ENCODE assay signal across 9 cellular contexts in genomic region chr22:23715811-23716355, GRCh38. TPM values are rescaled to one million over a fixed set of nuclear protein-coding genes. Genes with fewer than 3 reads are reported as not detected.
DNase-seq lines count a peak whose midpoint lies in the region; ATAC-seq, FAIRE-seq and TF ChIP-seq lines count a peak whose summit lies in the region.
"Had no signal": no experiment of that assay in that cellular context is flagged by ENCODE, and none has a peak within 500 bp of the region (broad histone marks: within the 10 kb centered on the region; RNA-seq: fewer than 3 reads in every experiment).

No MANE protein-coding gene starts in this region.

- H3K4me1 Mint-ChIP-seq in activated naive CD8-positive, alpha-beta T cell (ENCODE audit: low read depth): peaks cover 17% of the 10 kb centered on the region

- ATAC-seq in A549 (no peak), HG03460 (IDR thresholded peaks at IDR 0.05; ENCODE audit: unreplicated experiment) (no peak), GM21447 (IDR thresholded peaks at IDR 0.05; ENCODE audit: unreplicated experiment) (no peak)

- no peak for TF ChIP-seq POLR2A in A549 (IDR thresholded peaks at IDR 0.05; ENCODE audit: low read length)

- H3K36me3 ChIP-seq in HEK293 (ENCODE audit: control insufficient read depth in 2 of 2, insufficient read depth in 1 of 2, low read length in 2 of 2) (peaks cover 27 to 42% of the 10 kb centered on the region in 2 experiments), mesodermal cell (ENCODE audit: control insufficient read depth, insufficient read depth, low read length) (peaks cover 45% of the 10 kb centered on the region)

- WGBS in A549 (ENCODE audit: missing lambda C conversion rate): 93% methylated on average over 14 of the region's 17 CpGs
- 97% methylated on average over 12 to 13 of the region's 17 CpGs for WGBS in mesodermal cell (ENCODE audit: insufficient coverage in 2 of 2), 2 experiments

- no peak for DNase-seq in A549 (ENCODE audit: low read depth in 1 of 2, low spot score in 1 of 2)
- no peak for DNase-seq in activated effector memory CD4-positive, alpha-beta T cell treated with Interleukin-2 at 50 U/mL for 16 hours
- no peak for DNase-seq in SIG-M5 (lab: John Stamatoyannopoulos, UW)

- H3K9me3 Mint-ChIP-seq in activated naive CD8-positive, alpha-beta T cell (ENCODE audit: low read depth): no peaks in the 10 kb centered on the region

- no peak for FAIRE-seq in A549 (lab: Jason Lieb, UNC)

- TF ChIP-seq EP300 in A549 (IDR thresholded peaks at IDR 0.05): no peak

- TF ChIP-seq RAD21 in A549 (conservative IDR thresholded peaks at IDR 0.05 in 1 of 2, IDR thresholded peaks at IDR 0.05 in 1 of 2): no peak

- H3K9me3 ChIP-seq in A549 (no peaks in the 10 kb centered on the region), HEK293 (ENCODE audit: control insufficient read depth, insufficient read depth, low read depth, low read length) (no peaks in the 10 kb centered on the region), mesodermal cell (ENCODE audit: control insufficient read depth, low read length) (no peaks in the 10 kb centered on the region)
- H3K9me3 ChIP-seq: testis had no signal

- CTCF ChIA-PET in A549 (lab: Yijun Ruan, JAX): no interaction called here
- CTCF ChIA-PET in HEK293 (lab: Yijun Ruan, JAX): no interaction called here

- H3K4me3 Mint-ChIP-seq in activated naive CD8-positive, alpha-beta T cell: peak overlapping the region; percentile 78

- H3K27ac ChIP-seq in A549 (no peak overlapping the region), HEK293 (ENCODE audit: extremely low read depth, low read depth, low read length) (no peak overlapping the region), mesodermal cell (ENCODE audit: low read depth, low read length, severe bottlenecking) (no peak overlapping the region)

- H3K36me3 Mint-ChIP-seq in activated naive CD8-positive, alpha-beta T cell: no peaks in the 10 kb centered on the region

- POLR2A ChIA-PET in A549 (lab: Yijun Ruan, JAX) (no interaction called here), HEK293 (lab: Yijun Ruan, JAX) (interaction anchor here (1.0 to 1.2 kb wide), 3 partner anchors 35 to 178 kb away, joined by 3 to 5 read pairs (median 4); partner anchors contain the start of genes MIF and ZNF70)

- peak overlapping the region; percentile 69; the same call in 2 of the 3 replicates for H3K4me3 ChIP-seq in A549
- peak overlapping the region; percentile 84; the same call in 1 of the 2 replicates for H3K4me3 ChIP-seq in HEK293 (ENCODE audit: low read depth, low read length)
- H3K4me3 ChIP-seq in mesodermal cell (ENCODE audit: extremely low read depth, insufficient read depth, low read length, poor library complexity, severe bottlenecking): peak overlapping the region; percentile 81

- H3K4me2 ChIP-seq in A549: peak overlapping the region; percentile 69

- no peak for TF ChIP-seq CTCF in A549 (IDR thresholded peaks at IDR 0.05)
- no peak for TF ChIP-seq CTCF in HEK293 (tag by site-specific recombination; IDR thresholded peaks at IDR 0.05)

- H3K27ac Mint-ChIP-seq in activated naive CD8-positive, alpha-beta T cell: peak overlapping the region; percentile 72

- H3K4me1 ChIP-seq in A549 (no peaks in the 10 kb centered on the region; the same call in 2 of the 3 replicates), HEK293 (ENCODE audit: control insufficient read depth, insufficient read depth, low read length) (no peaks in the 10 kb centered on the region), mesodermal cell (ENCODE audit: control insufficient read depth, insufficient read depth, low read length, poor library complexity, severe bottlenecking) (no peaks in the 10 kb centered on the region)
- H3K4me1 ChIP-seq: testis had no signal

- no peaks in the 10 kb centered on the region for H3K27me3 Mint-ChIP-seq in activated naive CD8-positive, alpha-beta T cell

TF ChIP-seq in A549, 52 proteins besides CTCF, POLR2A, EP300 and RAD21:
- TF ChIP-seq ZC3H11A (IDR thresholded peaks at IDR 0.05) (no peak), HEYL (CRISPR knock-in tag; IDR thresholded peaks at IDR 0.05) (no peak), FOXS1 (CRISPR knock-in tag; IDR thresholded peaks at IDR 0.05) (no peak), NPAS2 (CRISPR knock-in tag; IDR thresholded peaks at IDR 0.05; ENCODE audit: borderline replicate concordance) (no peak), HOXB13 (CRISPR knock-in tag; IDR thresholded peaks at IDR 0.05; ENCODE audit: low read depth) (no peak)
- TF ChIP-seq, protein P1, sequence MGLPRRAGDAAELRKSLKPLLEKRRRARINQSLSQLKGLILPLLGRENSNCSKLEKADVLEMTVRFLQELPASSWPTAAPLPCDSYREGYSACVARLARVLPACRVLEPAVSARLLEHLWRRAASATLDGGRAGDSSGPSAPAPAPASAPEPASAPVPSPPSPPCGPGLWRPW (IDR thresholded peaks at IDR 0.05): no peak

TF ChIP-seq in HEK293, 187 proteins besides CTCF, POLR2A, EP300 and RAD21 (continues in another document):
- no peak for TF ChIP-seq ZBTB11 (tag by site-specific recombination; conservative IDR thresholded peaks at IDR 0.05; ENCODE audit: low read depth)
- no peak for TF ChIP-seq HOXD13 (CRISPR knock-in tag; IDR thresholded peaks at IDR 0.05; ENCODE audit: borderline replicate concordance)
- TF ChIP-seq EGR2 (tag by site-specific recombination; IDR thresholded peaks at IDR 0.05; ENCODE audit: low read depth): 0 out of 2 replicates have a peak, but pooled peaks have one; percentile 24
- no peak for TF ChIP-seq ZNF626 (tag by site-specific recombination; IDR thresholded peaks at IDR 0.05)
- no peak for TF ChIP-seq ZNF768 (tag by site-specific recombination; IDR thresholded peaks at IDR 0.05)

RNA-seq across cellular contexts. Expression of gene RGL4, which starts 25.1 kb away (rescaled TPM):
- polyA plus RNA-seq in A549 (2011; rRNA removed) (not detected in 2 replicates), A549 (2017; fragmentation: RNase III; extraction: RNeasy Plus Mini Kit Qiagen cat#74134 plus additional on column Dnase treatment) (not detected in 3 replicates)
- polyA plus RNA-seq in A549 (2012; cell fraction: cytosol; rRNA removed): not detected in 2 replicates
- polyA plus RNA-seq in A549 (2012; cell fraction: nucleus; rRNA removed): not detected in 2 replicates
- polyA minus RNA-seq in A549 (2011; rRNA and poly(A)+ RNA removed): not detected in 2 replicates
- not detected for polyA plus RNA-seq in mesodermal cell (2013, experiment 1 of 2)
- polyA plus RNA-seq in mesodermal cell (2013, experiment 2 of 2): not detected

RNA-seq across cellular contexts. Expression of gene ZNF70, which starts 35.0 kb away (rescaled TPM):
- polyA plus RNA-seq in A549 (2011; rRNA removed) (0.88 and 2.1 TPM in 2 replicates), A549 (2017; fragmentation: RNase III; extraction: RNeasy Plus Mini Kit Qiagen cat#74134 plus additional on column Dnase treatment) (0.98 to 1.3 TPM (median 1.2 TPM) in 3 replicates)
- polyA plus RNA-seq in A549 (2012; cell fraction: cytosol; rRNA removed): 0.36 and 0.45 TPM in 2 replicates
- 0.78 and 1.6 TPM in 2 replicates for polyA plus RNA-seq in A549 (2012; cell fraction: nucleus; rRNA removed)
- polyA minus RNA-seq in A549 (2011; rRNA and poly(A)+ RNA removed): 4.5 and 5.8 TPM in 2 replicates
- polyA plus RNA-seq in mesodermal cell (2013, experiment 1 of 2): 3.9 TPM
- polyA plus RNA-seq in mesodermal cell (2013, experiment 2 of 2): 3.8 TPM

RNA-seq across cellular contexts. Expression of gene VPREB3, which starts 38.3 kb away (rescaled TPM):
- polyA plus RNA-seq in A549 (2011; rRNA removed) (0.41 and 0.90 TPM in 2 replicates), A549 (2017; fragmentation: RNase III; extraction: RNeasy Plus Mini Kit Qiagen cat#74134 plus additional on column Dnase treatment) (0.37 to 0.61 TPM (median 0.52 TPM) in 3 replicates)
- polyA plus RNA-seq in A549 (2012; cell fraction: cytosol; rRNA removed): 0.81 and 0.93 TPM in 2 replicates
- polyA plus RNA-seq in A549 (2012; cell fraction: nucleus; rRNA removed): 0.59 and 1.0 TPM in 2 replicates
- 0.88 TPM in 1 of 2 replicates, not detected in the other for polyA minus RNA-seq in A549 (2011; rRNA and poly(A)+ RNA removed)
- 1.00 TPM for polyA plus RNA-seq in mesodermal cell (2013, experiment 1 of 2)
- not detected for polyA plus RNA-seq in mesodermal cell (2013, experiment 2 of 2)

RNA-seq across cellular contexts. Expression of gene C22orf15, which starts 46.9 kb away (rescaled TPM):
- polyA plus RNA-seq in A549 (2011; rRNA removed): not detected in 2 replicates
- polyA plus RNA-seq in A549 (2012; cell fraction: cytosol; rRNA removed): not detected in 2 replicates
- polyA plus RNA-seq in A549 (2012; cell fraction: nucleus; rRNA removed): not detected in 2 replicates
- not detected in 3 replicates for polyA plus RNA-seq in A549 (2017; fragmentation: RNase III; extraction: RNeasy Plus Mini Kit Qiagen cat#74134 plus additional on column Dnase treatment)
- polyA minus RNA-seq in A549 (2011; rRNA and poly(A)+ RNA removed): not detected in 2 replicates
- 0.77 TPM for polyA plus RNA-seq in mesodermal cell (2013, experiment 1 of 2)
- polyA plus RNA-seq in mesodermal cell (2013, experiment 2 of 2): 1.7 TPM

RNA-seq across cellular contexts. Expression of gene CHCHD10, which starts 51.9 kb away (rescaled TPM):
- polyA plus RNA-seq in A549 (2011; rRNA removed): 33.0 and 59.4 TPM in 2 replicates
- 143 and 149 TPM in 2 replicates for polyA plus RNA-seq in A549 (2012; cell fraction: cytosol; rRNA removed)
- 81.7 and 94.5 TPM in 2 replicates for polyA plus RNA-seq in A549 (2012; cell fraction: nucleus; rRNA removed)
- 79.5 to 99.0 TPM (median 85.4 TPM) in 3 replicates for polyA plus RNA-seq in A549 (2017; fragmentation: RNase III; extraction: RNeasy Plus Mini Kit Qiagen cat#74134 plus additional on column Dnase treatment)
- 88.9 and 141 TPM in 2 replicates for polyA minus RNA-seq in A549 (2011; rRNA and poly(A)+ RNA removed)
- polyA plus RNA-seq in mesodermal cell (2013, experiment 1 of 2): 159 TPM
- 129 TPM for polyA plus RNA-seq in mesodermal cell (2013, experiment 2 of 2)
